In the genomic region with DNA sequence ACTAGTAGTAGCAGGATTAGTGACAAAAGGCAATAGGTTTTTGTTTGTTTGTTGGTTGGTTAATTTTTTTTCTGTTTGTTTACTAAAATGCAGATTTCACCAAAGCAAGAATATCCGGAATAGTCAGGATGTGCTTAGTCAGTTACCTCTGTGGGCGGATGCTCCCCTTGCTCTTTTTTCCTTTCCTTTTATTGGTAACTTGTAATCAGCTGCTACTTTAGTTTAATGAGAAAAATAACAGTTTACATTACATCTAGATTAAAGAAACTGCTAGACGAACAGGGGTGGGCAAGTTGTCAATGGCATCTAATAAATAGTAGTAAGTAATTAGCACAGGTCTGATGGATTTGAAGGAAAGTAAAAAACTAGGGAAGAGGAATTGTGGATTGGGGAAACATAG, we compare ENCODE assay signal across 22 cellular contexts.
"Had no signal": no experiment of that assay in that cellular context is flagged by ENCODE, and none has a peak within 500 bp of the region (broad histone marks: within the 10 kb centered on the region; RNA-seq: fewer than 3 reads in every experiment).

No MANE protein-coding gene starts in this region.

- FAIRE-seq: colon had no signal

- H3K4me1 ChIP-seq: gastroesophageal sphincter, parathyroid adenoma, psoas muscle, spleen, uterus had no signal

- ATAC-seq: effector memory CD8-positive, alpha-beta T cell; natural killer cell treated with Interleukin-12 subunit alpha and Interleukin-12 subunit beta and Interleukin-15 and Interleukin-18, amount 100 ng/mL, for 72 hours; psoas muscle had no signal

- H3K27ac Mint-ChIP-seq: dendritic cell treated with granulocyte-macrophage colony-stimulating factor and Interleukin-4, amounts not matched to agents 40 ng/mL and 50 ng/mL, for 4 days; effector memory CD8-positive, alpha-beta T cell; natural killer cell treated with Interleukin-12 subunit alpha and Interleukin-12 subunit beta and Interleukin-15 and Interleukin-18, amount 100 ng/mL, for 72 hours had no signal

- H3K27me3 Mint-ChIP-seq: dendritic cell treated with granulocyte-macrophage colony-stimulating factor and Interleukin-4, amounts not matched to agents 40 ng/mL and 50 ng/mL, for 4 days; effector memory CD8-positive, alpha-beta T cell; natural killer cell treated with Interleukin-12 subunit alpha and Interleukin-12 subunit beta and Interleukin-15 and Interleukin-18, amount 100 ng/mL, for 72 hours had no signal

- H3K9me3 ChIP-seq: psoas muscle, uterus had no signal

- H3K27me3 ChIP-seq: esophagus squamous epithelium, gastroesophageal sphincter, spleen, uterus had no signal

- H3K9ac ChIP-seq: parathyroid adenoma had no signal

- H3K4me3 ChIP-seq: esophagus squamous epithelium, gastroesophageal sphincter, lung, psoas muscle, spleen, uterus had no signal

- H3K36me3 ChIP-seq: esophagus squamous epithelium, gastroesophageal sphincter, spleen, uterus had no signal

- H3K4me3 Mint-ChIP-seq: dendritic cell treated with granulocyte-macrophage colony-stimulating factor and Interleukin-4, amounts not matched to agents 40 ng/mL and 50 ng/mL, for 4 days; effector memory CD8-positive, alpha-beta T cell; natural killer cell treated with Interleukin-12 subunit alpha and Interleukin-12 subunit beta and Interleukin-15 and Interleukin-18, amount 100 ng/mL, for 72 hours had no signal

- DNase-seq: cerebellar nuclear complex; effector memory CD8-positive, alpha-beta T cell; esophagus squamous epithelium; glutamatergic neuron; mesenchymal stem cell; midbrain; occipital lobe; psoas muscle; retina; spleen; stimulated activated CD4-positive, alpha-beta T cell treated with anti-CD3 and anti-CD28 coated beads, Interleukin-15, amount 100 ng/mL, for 24 hours; stimulated activated CD4-positive, alpha-beta T cell treated with anti-CD3 and anti-CD28 coated beads, Interleukin-1b, Interleukin-23, amount 100 ng/mL, for 48 hours; stimulated activated CD4-positive, alpha-beta T cell treated with anti-CD3 and anti-CD28 coated beads, Interleukin-4, amount 100 ng/mL, for 24 hours; stimulated activated naive CD4-positive, alpha-beta T cell; trophoblast cell; uterus had no signal

- H3K27ac ChIP-seq: esophagus squamous epithelium, gastroesophageal sphincter, parathyroid adenoma, psoas muscle, spleen, uterus had no signal
